22 cellular contexts compared by ENCODE assay signal in the genomic region with DNA sequence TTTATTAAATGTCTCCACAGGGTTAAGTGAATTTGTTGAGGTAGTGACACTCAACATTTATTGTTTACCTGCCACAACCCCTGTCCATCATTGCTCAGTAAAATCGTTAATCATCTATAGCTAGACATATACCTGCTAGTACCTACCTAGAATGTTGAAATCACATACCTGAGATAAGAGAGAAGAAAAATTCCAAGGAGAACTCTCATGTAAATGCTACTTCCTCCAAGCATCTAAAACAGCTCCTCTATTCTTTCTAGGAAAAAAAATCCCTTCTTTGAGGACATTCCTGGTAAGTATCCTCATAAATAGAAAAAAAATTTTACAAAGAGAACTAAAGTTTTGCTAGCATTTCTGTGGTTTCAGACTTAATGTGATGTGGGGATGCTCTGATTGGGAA.
DNase-seq lines count a peak whose midpoint lies in the region; ATAC-seq, FAIRE-seq and TF ChIP-seq lines count a peak whose summit lies in the region.
"Had no signal": no experiment of that assay in that cellular context is flagged by ENCODE, and none has a peak within 500 bp of the region (broad histone marks: within the 10 kb centered on the region; RNA-seq: fewer than 3 reads in every experiment).

No MANE protein-coding gene starts in this region.

- H3K27me3 ChIP-seq in GM23338 (ENCODE audit: insufficient read depth) (no peaks in the 10 kb centered on the region), astrocyte (ENCODE audit: insufficient read depth, low read length) (no peaks in the 10 kb centered on the region), tibial artery (no peaks in the 10 kb centered on the region), right atrium auricular region (no peaks in the 10 kb centered on the region)
- H3K27me3 ChIP-seq: BLaER1 had no signal

- DNase-seq in GM23338 (ENCODE audit: low spot score) (no peak), astrocyte (ENCODE audit: low read depth) (peak; percentile 19), kidney tubule cell (ENCODE audit: low spot score) (peak; percentile 59), tibial artery (no peak), right atrium auricular region (ENCODE audit: low spot score) (no peak), superior temporal gyrus (ENCODE audit: extremely low spot score) (no peak)
- DNase-seq: 8988T; CD4-positive, alpha-beta memory T cell; DMS 273 treated with DMSO at 0.1 percent for 48 hours; DMS53; DND-41; EL; GOT3; H7; HFFc6 had no signal

- H3K9me2 ChIP-seq in GM23338 (ENCODE audit: insufficient read depth), result peaks cover 4% of the 10 kb centered on the region; the same call in 1 of the 2 replicates

- H3F3A ChIP-seq in GM23338 (replicated peaks; ENCODE audit: low read depth), result no peaks in the 10 kb centered on the region

- no peaks in the 10 kb centered on the region for H4K20me1 ChIP-seq in GM23338 (replicated peaks; ENCODE audit: insufficient read depth)
- H4K20me1 ChIP-seq in astrocyte (ENCODE audit: insufficient read depth, low read length), result no peaks in the 10 kb centered on the region
- H4K20me1 ChIP-seq: BLaER1 had no signal

- H3K36me3 ChIP-seq in GM23338 (ENCODE audit: insufficient read depth), result no peaks in the 10 kb centered on the region
- H3K36me3 ChIP-seq in astrocyte (ENCODE audit: insufficient read depth, low read length), result no peaks in the 10 kb centered on the region
- H3K36me3 ChIP-seq in tibial artery, result no peaks in the 10 kb centered on the region
- no peaks in the 10 kb centered on the region for H3K36me3 ChIP-seq in right atrium auricular region
- H3K36me3 ChIP-seq: BLaER1 had no signal

- H2AFZ ChIP-seq in GM23338 (no peak overlapping the region), astrocyte (ENCODE audit: low read depth, low read length) (no peak overlapping the region)

- H3K27ac ChIP-seq in GM23338 (ENCODE audit: low read depth), result no peak overlapping the region
- no peak overlapping the region for H3K27ac ChIP-seq in astrocyte (ENCODE audit: low read depth, low read length)
- H3K27ac ChIP-seq in tibial artery, result peak overlapping the region; percentile 51 to 90
- H3K27ac ChIP-seq in right atrium auricular region, result no peak overlapping the region
- H3K27ac ChIP-seq: BLaER1 had no signal

- H3K4me1 Mint-ChIP-seq in GM23338, result peaks cover 39% of the 10 kb centered on the region
- peaks cover 43% of the 10 kb centered on the region for H3K4me1 Mint-ChIP-seq in astrocyte (ENCODE audit: low read depth, unreplicated experiment)
- H3K4me1 Mint-ChIP-seq: CD4-positive, alpha-beta memory T cell had no signal

- H3K27ac Mint-ChIP-seq in GM23338 (no peak overlapping the region), astrocyte (ENCODE audit: unreplicated experiment) (peak overlapping the region; percentile 35)
- H3K27ac Mint-ChIP-seq: CD14-positive monocyte; CD4-positive, alpha-beta memory T cell; HFFc6 had no signal

- FAIRE-seq in astrocyte (lab: Jason Lieb, UNC), result no peak
- FAIRE-seq: GM12891, HepG2 had no signal

- H3K4me3 Mint-ChIP-seq in GM23338, result no peak overlapping the region
- peak overlapping the region; percentile 21 for H3K4me3 Mint-ChIP-seq in astrocyte (ENCODE audit: unreplicated experiment)
- H3K4me3 Mint-ChIP-seq: CD14-positive monocyte; CD4-positive, alpha-beta memory T cell; HFFc6 had no signal

- H3K36me3 Mint-ChIP-seq in GM23338 (ENCODE audit: low read depth) (no peaks in the 10 kb centered on the region), astrocyte (ENCODE audit: low read depth, unreplicated experiment) (no peaks in the 10 kb centered on the region)
- H3K36me3 Mint-ChIP-seq: CD14-positive monocyte; CD4-positive, alpha-beta memory T cell had no signal

- ATAC-seq in GM23338 (no peak), GM19397 (IDR thresholded peaks at IDR 0.05; ENCODE audit: unreplicated experiment) (no peak), GM18861 (IDR thresholded peaks at IDR 0.05; ENCODE audit: unreplicated experiment) (no peak)
- ATAC-seq: HCT116, HepG2 had no signal

- H3K4me1 ChIP-seq in GM23338 (ENCODE audit: insufficient read depth) (peaks cover 34% of the 10 kb centered on the region), astrocyte (ENCODE audit: insufficient read depth, low read length) (peaks cover 26% of the 10 kb centered on the region), tibial artery (peaks cover 0 to 48% (median 7%) of the 10 kb centered on the region in 4 donors), right atrium auricular region (no peaks in the 10 kb centered on the region)
- H3K4me1 ChIP-seq: BLaER1 had no signal

- H3K79me2 ChIP-seq in GM23338 (replicated peaks; ENCODE audit: insufficient read depth) (no peaks in the 10 kb centered on the region), astrocyte (ENCODE audit: insufficient read depth, low read length) (no peaks in the 10 kb centered on the region)

- no peaks in the 10 kb centered on the region for H3K9me3 ChIP-seq in astrocyte (ENCODE audit: insufficient read depth, low read depth, low read length)
- no peaks in the 10 kb centered on the region for H3K9me3 ChIP-seq in tibial artery
- no peaks in the 10 kb centered on the region for H3K9me3 ChIP-seq in right atrium auricular region
- H3K9me3 ChIP-seq: BLaER1 had no signal

- H3K4me3 ChIP-seq in GM23338 (no peak overlapping the region), astrocyte (ENCODE audit: insufficient read depth, low read depth, low read length) (no peak overlapping the region), tibial artery (no peak overlapping the region), right atrium auricular region (no peak overlapping the region)
- H3K4me3 ChIP-seq: BLaER1 had no signal

- no peak overlapping the region for H3K9ac ChIP-seq in astrocyte (ENCODE audit: low read length)
- H3K9ac ChIP-seq: BLaER1 had no signal

- H3K9me3 Mint-ChIP-seq in GM23338 (peaks cover 5% of the 10 kb centered on the region; the same call in 2 of the 3 replicates), astrocyte (ENCODE audit: unreplicated experiment) (peaks cover 4% of the 10 kb centered on the region)
- H3K9me3 Mint-ChIP-seq: CD4-positive, alpha-beta memory T cell; HFFc6 had no signal

- no peak for TF ChIP-seq CTCF in GM23338 (conservative IDR thresholded peaks at IDR 0.05; ENCODE audit: low read depth in 2 of 2)
- no peak for TF ChIP-seq CTCF in astrocyte (IDR thresholded peaks at IDR 0.05; ENCODE audit: insufficient read depth, low read depth, low read length)
- TF ChIP-seq CTCF in tibial artery (IDR thresholded peaks at IDR 0.05), result no peak
- TF ChIP-seq CTCF in right atrium auricular region (IDR thresholded peaks at IDR 0.05), result no peak

- H3K27me3 Mint-ChIP-seq in GM23338 (ENCODE audit: insufficient read depth, low read depth, poor library complexity), result peaks cover 4% of the 10 kb centered on the region
- H3K27me3 Mint-ChIP-seq in astrocyte (ENCODE audit: low read depth, unreplicated experiment), result peaks cover 2% of the 10 kb centered on the region
- H3K27me3 Mint-ChIP-seq: CD4-positive, alpha-beta memory T cell had no signal

- intact Hi-C loops in tibial artery (cut with DNase I; ENCODE audit: low total_unique reads), result no loop called here

- H3K4me2 ChIP-seq in GM23338 (peak overlapping the region; percentile 28), astrocyte (ENCODE audit: low read length) (no peak overlapping the region)
- H3K4me2 ChIP-seq: BLaER1 had no signal

TF ChIP-seq in GM23338, 12 proteins besides CTCF, POLR2A, EP300 and RAD21:
- TF ChIP-seq, protein P1, sequence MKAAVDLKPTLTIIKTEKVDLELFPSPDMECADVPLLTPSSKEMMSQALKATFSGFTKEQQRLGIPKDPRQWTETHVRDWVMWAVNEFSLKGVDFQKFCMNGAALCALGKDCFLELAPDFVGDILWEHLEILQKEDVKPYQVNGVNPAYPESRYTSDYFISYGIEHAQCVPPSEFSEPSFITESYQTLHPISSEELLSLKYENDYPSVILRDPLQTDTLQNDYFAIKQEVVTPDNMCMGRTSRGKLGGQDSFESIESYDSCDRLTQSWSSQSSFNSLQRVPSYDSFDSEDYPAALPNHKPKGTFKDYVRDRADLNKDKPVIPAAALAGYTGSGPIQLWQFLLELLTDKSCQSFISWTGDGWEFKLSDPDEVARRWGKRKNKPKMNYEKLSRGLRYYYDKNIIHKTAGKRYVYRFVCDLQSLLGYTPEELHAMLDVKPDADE (IDR thresholded peaks at IDR 0.05), result no peak
- TF ChIP-seq EZH2phosphoT487 (IDR thresholded peaks at IDR 0.05; ENCODE audit: unreplicated experiment), result no peak
- no peak for TF ChIP-seq ZNF114 (CRISPR knock-in tag; IDR thresholded peaks at IDR 0.05)
- no peak for TF ChIP-seq STAT1 (IDR thresholded peaks at IDR 0.05; ENCODE audit: unreplicated experiment)
- no peak for TF ChIP-seq ZNF331 (CRISPR knock-in tag; IDR thresholded peaks at IDR 0.05; ENCODE audit: low read depth)
- TF ChIP-seq JUNB (IDR thresholded peaks at IDR 0.05; ENCODE audit: unreplicated experiment), result no peak
- no peak for TF ChIP-seq EZH2 (IDR thresholded peaks at IDR 0.05; ENCODE audit: low read depth, unreplicated experiment)

Comparison
In these comparisons a context has a peak if more than half of its experiments do, and no peak if none do; other contexts are left out.
1. DNase-seq: peak in astrocyte (single experiment) and kidney tubule cell (single experiment); none in GM23338 (single experiment), tibial artery (0 of 2), right atrium auricular region (single experiment) and superior temporal gyrus (single experiment).
2. H3K27ac ChIP-seq: peak in tibial artery (2 of 2); none in GM23338 (single experiment), astrocyte (single experiment) and right atrium auricular region (0 of 2).